In genomic region chr7:100826546-100827329, GRCh38 we compare ENCODE assay signal across 8 cellular contexts. TPM values are rescaled to one million over a fixed set of nuclear protein-coding genes. Genes with fewer than 3 reads are reported as not detected.
DNase-seq lines count a peak whose midpoint lies in the region; ATAC-seq lines count a peak whose summit lies in the region.

No MANE protein-coding gene starts in this region.

- peaks cover 19% of the 10 kb centered on the region for H3K4me1 Mint-ChIP-seq in activated naive CD8-positive, alpha-beta T cell treated with anti-CD3 and anti-CD28 coated beads, Interleukin-2, amount 50 U/mL, for 24 hours
- H3K4me1 Mint-ChIP-seq in immature natural killer cell: peaks cover 12 to 13% of the 10 kb centered on the region in 2 donors

- H3K27me3 Mint-ChIP-seq in activated naive CD8-positive, alpha-beta T cell treated with anti-CD3 and anti-CD28 coated beads, Interleukin-2, amount 50 U/mL, for 24 hours: peaks cover 36% of the 10 kb centered on the region
- H3K27me3 Mint-ChIP-seq in immature natural killer cell (ENCODE audit: low read depth in 3 of 3): peaks cover 14 to 26% (median 16%) of the 10 kb centered on the region in 3 donors

- peak overlapping the region; percentile 60 for H3K4me3 Mint-ChIP-seq in activated naive CD8-positive, alpha-beta T cell treated with anti-CD3 and anti-CD28 coated beads, Interleukin-2, amount 50 U/mL, for 24 hours
- H3K4me3 Mint-ChIP-seq in immature natural killer cell: peak overlapping the region; percentile 1 to 69 (median 15)

- no peak overlapping the region for H3K27ac Mint-ChIP-seq in activated naive CD8-positive, alpha-beta T cell treated with anti-CD3 and anti-CD28 coated beads, Interleukin-2, amount 50 U/mL, for 24 hours
- no peak overlapping the region for H3K27ac Mint-ChIP-seq in immature natural killer cell

- ATAC-seq in activated naive CD8-positive, alpha-beta T cell treated with anti-CD3 and anti-CD28 coated beads, Interleukin-2, amount 50 U/mL, for 24 hours: peak; percentile 20
- peak; percentile 26 for ATAC-seq in stimulated activated naive CD8-positive, alpha-beta T cell treated with anti-CD3 and anti-CD28 coated beads, Interleukin-15, Interleukin-2, amounts not matched to agents 100 U/mL and 50 U/mL, for 24 hours
- ATAC-seq in GM21423 (IDR thresholded peaks at IDR 0.05; ENCODE audit: unreplicated experiment): no peak

- H3K36me3 Mint-ChIP-seq in activated naive CD8-positive, alpha-beta T cell treated with anti-CD3 and anti-CD28 coated beads, Interleukin-2, amount 50 U/mL, for 24 hours (ENCODE audit: low read depth): no peaks in the 10 kb centered on the region
- peaks cover 0 to 3% (median 0%) of the 10 kb centered on the region in 3 donors for H3K36me3 Mint-ChIP-seq in immature natural killer cell

- no peaks in the 10 kb centered on the region for H3K9me3 Mint-ChIP-seq in activated naive CD8-positive, alpha-beta T cell treated with anti-CD3 and anti-CD28 coated beads, Interleukin-2, amount 50 U/mL, for 24 hours
- H3K9me3 Mint-ChIP-seq in immature natural killer cell: peaks cover 0 to 2% (median 0%) of the 10 kb centered on the region in 6 donors

- DNase-seq in DMS 273 (lab: John Stamatoyannopoulos, UW; ENCODE audit: unreplicated experiment) (peak; percentile 78), DMS 273 treated with DMSO at 0.1 percent for 48 hours (lab: John Stamatoyannopoulos, UW) (no peak), immature natural killer cell (no peak), NCI-H510A (lab: John Stamatoyannopoulos, UW) (no peak), NCI-H2081 treated with DMSO at 0.1 percent for 48 hours (lab: John Stamatoyannopoulos, UW) (no peak)
- DNase-seq in activated naive CD8-positive, alpha-beta T cell treated with anti-CD3 and anti-CD28 coated beads, Interleukin-2, amount 50 U/mL, for 24 hours: no peak
- no peak for DNase-seq in stimulated activated naive CD8-positive, alpha-beta T cell treated with anti-CD3 and anti-CD28 coated beads, Interleukin-15, Interleukin-2, amounts not matched to agents 100 U/mL and 50 U/mL, for 24 hours

RNA-seq across cellular contexts. Expression of gene EPHB4, which starts 0.6 kb away (rescaled TPM):
- under 1 TPM in 1 of 3 donors, not detected in 2; 0.37 TPM for polyA plus RNA-seq in immature natural killer cell

RNA-seq across cellular contexts. Expression of gene SLC12A9, which starts 25.8 kb away (rescaled TPM):
- 1 to 10 TPM; 3.2 to 5.9 (median 4.7) TPM for polyA plus RNA-seq in immature natural killer cell

RNA-seq across cellular contexts. Expression of gene TRIP6, which starts 40.4 kb away (rescaled TPM):
- polyA plus RNA-seq in immature natural killer cell: under 1 TPM in 1 of 3 donors, not detected in 2; 0.11 TPM

RNA-seq across cellular contexts. Expression of gene SRRT, which starts 48.2 kb away (rescaled TPM):
- polyA plus RNA-seq in immature natural killer cell: 10 to 100 TPM; 24.9 to 73.4 (median 33.2) TPM
